In genomic region chr1:26692793-26693490, GRCh38 we compare ENCODE assay signal across 1 cellular context.
TF ChIP-seq lines count a peak whose summit lies in the region.

No MANE protein-coding gene starts in this region.

TF ChIP-seq in K562, 482 proteins besides CTCF, POLR2A, EP300 and RAD21 (continued from another document and continues in another):
- TF ChIP-seq REST (CRISPR knock-in tag; IDR thresholded peaks at IDR 0.05; ENCODE audit: low read depth) (no peak), ZNF584 (CRISPR knock-in tag; IDR thresholded peaks at IDR 0.05; ENCODE audit: low read depth) (no peak), STAT5B (CRISPR knock-in tag; IDR thresholded peaks at IDR 0.05) (no peak), ETV5 (CRISPR knock-in tag; IDR thresholded peaks at IDR 0.05; ENCODE audit: low read depth) (peak; percentile 77), NR3C1 (CRISPR knock-in tag; IDR thresholded peaks at IDR 0.05) (no peak), ZNF24 (IDR thresholded peaks at IDR 0.05) (peak; percentile 86), ZNF274 (IDR thresholded peaks at IDR 0.05; ENCODE audit: borderline replicate concordance, low read depth, low read length) (no peak), ZNF41 (CRISPR knock-in tag; conservative IDR thresholded peaks at IDR 0.05) (no peak), CBX2 (IDR thresholded peaks at IDR 0.05; ENCODE audit: insufficient read depth, low read length, poor library complexity, severe bottlenecking) (no peak), AFF4 (CRISPR knock-in tag; IDR thresholded peaks at IDR 0.05) (peak; percentile 96), CBX3 (IDR thresholded peaks at IDR 0.05; ENCODE audit: borderline replicate concordance in 1 of 2, low read length in 2 of 2) (peak in 1 of 2 experiments; percentile 96; a peak in 1 of 3 replicates), SIRT6 (IDR thresholded peaks at IDR 0.05; ENCODE audit: low read depth, low read length) (no peak), EWSR1 (IDR thresholded peaks at IDR 0.05; ENCODE audit: borderline replicate concordance, low read depth, partially characterized antibody) (no peak), PBX2 (CRISPR knock-in tag; IDR thresholded peaks at IDR 0.05; ENCODE audit: low read depth) (no peak), PBX2 (tag; conservative IDR thresholded peaks at IDR 0.05; ENCODE audit: low read depth) (0 out of 2 replicates have a peak, but pooled peaks have one; percentile 40), ZSCAN29 (IDR thresholded peaks at IDR 0.05) (peak; percentile 92), SMAD3 (CRISPR knock-in tag; conservative IDR thresholded peaks at IDR 0.05) (peak; percentile 50), ZNF668 (CRISPR knock-in tag; IDR thresholded peaks at IDR 0.05) (no peak), ZNF408 (CRISPR knock-in tag; IDR thresholded peaks at IDR 0.05; ENCODE audit: low read depth) (no peak), POLR2H (tag; IDR thresholded peaks at IDR 0.05; ENCODE audit: low read depth) (peak; percentile 14; the same call in 1 of the 2 replicates), U2AF1 (optimal IDR thresholded peaks at IDR 0.05; ENCODE audit: low read depth, low read length) (no peak), SREBF1 (IDR thresholded peaks at IDR 0.05; ENCODE audit: borderline replicate concordance, low read depth, low read length) (no peak), MBD1 (CRISPR knock-in tag; IDR thresholded peaks at IDR 0.05) (no peak), ZNF277 (CRISPR knock-in tag; IDR thresholded peaks at IDR 0.05; ENCODE audit: borderline replicate concordance) (peak; percentile 8; the same call in 1 of the 2 replicates), GTF2A2 (tag; IDR thresholded peaks at IDR 0.05) (no peak), ZNF696 (CRISPR knock-in tag; conservative IDR thresholded peaks at IDR 0.05) (no peak), ELF4 (CRISPR knock-in tag; IDR thresholded peaks at IDR 0.05) (no peak), NCOA1 (IDR thresholded peaks at IDR 0.05; ENCODE audit: low read depth) (peak; percentile 23; the same call in 1 of the 2 replicates), ZNF717 (CRISPR knock-in tag; IDR thresholded peaks at IDR 0.05) (no peak), ILF3 (IDR thresholded peaks at IDR 0.05; ENCODE audit: borderline replicate concordance) (no peak), SAFB (IDR thresholded peaks at IDR 0.05; ENCODE audit: borderline replicate concordance, low read depth, low read length) (no peak; the same call in 1 of the 2 replicates), EP400 (IDR thresholded peaks at IDR 0.05) (peak; percentile 90), JUNB (CRISPR knock-in tag; conservative IDR thresholded peaks at IDR 0.05) (no peak), PTBP1 (IDR thresholded peaks at IDR 0.05; ENCODE audit: low read depth, low read length) (peak; percentile 28; the same call in 1 of the 2 replicates), ARID3B (CRISPR knock-in tag; IDR thresholded peaks at IDR 0.05; ENCODE audit: borderline replicate concordance) (0 out of 2 replicates have a peak, but pooled peaks have one; percentile 65), ERF (CRISPR knock-in tag; IDR thresholded peaks at IDR 0.05) (no peak), SRSF9 (IDR thresholded peaks at IDR 0.05; ENCODE audit: borderline replicate concordance, low read depth, low read length) (no peak), NFIX (CRISPR knock-in tag; IDR thresholded peaks at IDR 0.05; ENCODE audit: low read depth) (no peak), GTF2E2 (tag; IDR thresholded peaks at IDR 0.05) (no peak; the same call in 1 of the 2 replicates), KAT7 (CRISPR knock-in tag; IDR thresholded peaks at IDR 0.05; ENCODE audit: borderline replicate concordance) (peak; percentile 88), CTBP1 (IDR thresholded peaks at IDR 0.05; ENCODE audit: borderline replicate concordance) (peak; percentile 93), AFF1 (IDR thresholded peaks at IDR 0.05; ENCODE audit: low read depth in 1 of 2, partially characterized antibody in 2 of 2) (peak in 1 of 2 experiments; percentile 89), CHCHD3 (CRISPR knock-in tag; IDR thresholded peaks at IDR 0.05) (no peak), ZC3H4 (CRISPR knock-in tag; IDR thresholded peaks at IDR 0.05; ENCODE audit: borderline replicate concordance) (0 out of 2 replicates have a peak, but pooled peaks have one; percentile 87), POLR2AphosphoS2 (IDR thresholded peaks at IDR 0.05; ENCODE audit: low read length) (no peak; the same call in 1 of the 2 replicates), ZNF766 (CRISPR knock-in tag; conservative IDR thresholded peaks at IDR 0.05) (peak; percentile 80; the same call in 1 of the 2 replicates), JUN (IDR thresholded peaks at IDR 0.05; ENCODE audit: borderline replicate concordance, low read depth, low read length) (peak; percentile 62), JUN (CRISPR knock-in tag; IDR thresholded peaks at IDR 0.05; ENCODE audit: borderline replicate concordance) (peak; percentile 83)
